In the genomic region with DNA sequence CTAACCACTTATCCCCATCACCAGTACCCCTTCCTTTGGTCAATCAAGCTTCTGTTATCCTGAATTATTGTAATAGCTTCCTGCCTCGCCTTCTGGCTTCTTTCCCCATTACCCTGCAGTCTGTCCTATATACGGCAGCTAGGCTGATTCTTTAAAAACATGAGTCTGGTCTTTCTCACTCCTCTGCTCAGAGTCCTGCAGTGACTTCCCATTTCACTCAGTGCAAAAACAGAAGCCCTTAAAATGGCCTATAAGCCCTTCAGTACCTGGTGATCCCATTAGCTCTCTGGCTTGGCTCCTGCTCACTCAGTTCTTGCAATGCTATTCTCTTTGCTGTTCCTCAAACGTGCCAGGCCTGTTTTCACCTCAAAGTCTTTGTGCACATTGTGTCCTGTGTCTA, we compare ENCODE assay signal across 21 cellular contexts. TPM values are rescaled to one million over a fixed set of nuclear protein-coding genes. Genes with fewer than 3 reads are reported as not detected.
DNase-seq lines count a peak whose midpoint lies in the region; ATAC-seq and TF ChIP-seq lines count a peak whose summit lies in the region.
"Had no signal": no experiment of that assay in that cellular context is flagged by ENCODE, and none has a peak within 500 bp of the region (broad histone marks: within the 10 kb centered on the region; RNA-seq: fewer than 3 reads in every experiment).

No MANE protein-coding gene starts in this region.

- H3K27me3 ChIP-seq in trophoblast cell (ENCODE audit: insufficient read depth, low read length) (no peaks in the 10 kb centered on the region), Caco-2 (replicated peaks; ENCODE audit: control insufficient read depth, insufficient read depth, low read length) (peaks cover 1% of the 10 kb centered on the region)
- H3K27me3 ChIP-seq: BLaER1 had no signal

- intact Hi-C loops in Right ventricle myocardium superior (cut with DNase I) (no loop called here), cardiac septum (cut with DNase I) (no loop called here), Caco-2 (cut with micrococcal nuclease; ENCODE audit: unreplicated experiment) (no loop called here)

- H4K8ac ChIP-seq in trophoblast cell (ENCODE audit: low read depth, low read length), result no peak overlapping the region

- peaks cover 17% of the 10 kb centered on the region for H3K27me3 Mint-ChIP-seq in Caco-2 (ENCODE audit: insufficient read depth, unreplicated experiment)

- H4K91ac ChIP-seq in trophoblast cell (ENCODE audit: low read depth, low read length), result no peak overlapping the region

- no peak overlapping the region for H3K4me3 ChIP-seq in trophoblast cell (ENCODE audit: low read depth, low read length)
- H3K4me3 ChIP-seq in Caco-2 (ENCODE audit: low read depth, low read length), result no peak overlapping the region
- H3K4me3 ChIP-seq: A549, BLaER1, GM12878 had no signal

- peaks cover 5 to 6% of the 10 kb centered on the region in 2 experiments for H3K4me1 ChIP-seq in trophoblast cell (ENCODE audit: control insufficient read depth in 1 of 2, insufficient read depth in 2 of 2, low read length in 2 of 2)
- H3K4me1 ChIP-seq in Caco-2, result no peaks in the 10 kb centered on the region
- H3K4me1 ChIP-seq: A549, BLaER1 had no signal

- H3K23ac ChIP-seq in trophoblast cell (ENCODE audit: low read length), result no peak overlapping the region

- H3K14ac ChIP-seq in trophoblast cell (ENCODE audit: low read length), result no peak overlapping the region

- H3K27ac ChIP-seq in trophoblast cell (ENCODE audit: low read depth, low read length), result peak overlapping the region; percentile 30
- H3K27ac ChIP-seq: 22Rv1, A549, BLaER1, HL-60 had no signal

- H3K4ac ChIP-seq in trophoblast cell (ENCODE audit: low read depth, low read length), result no peak overlapping the region

- H4K12ac ChIP-seq in trophoblast cell (ENCODE audit: low read depth, low read length), result no peak overlapping the region

- H2BK12ac ChIP-seq in trophoblast cell (ENCODE audit: low read length), result no peak overlapping the region

- H3K4me2 ChIP-seq in trophoblast cell (ENCODE audit: low read length), result no peak overlapping the region
- H3K4me2 ChIP-seq: A549, BLaER1 had no signal

- H2AK5ac ChIP-seq in trophoblast cell (ENCODE audit: low read length), result no peak overlapping the region

- H3K4me3 Mint-ChIP-seq in Caco-2 (ENCODE audit: unreplicated experiment), result no peak overlapping the region
- H3K4me3 Mint-ChIP-seq: CD14-positive monocyte; CD4-positive, alpha-beta memory T cell; H9 had no signal

- H3K4me1 Mint-ChIP-seq in Caco-2 (ENCODE audit: low read depth, unreplicated experiment), result no peaks in the 10 kb centered on the region
- H3K4me1 Mint-ChIP-seq: CD14-positive monocyte; CD4-positive, alpha-beta memory T cell; H9 had no signal

- CTCF ChIA-PET in Caco-2 (lab: Charles Lee), result no interaction called here

- no peak overlapping the region for H2BK120ac ChIP-seq in trophoblast cell (ENCODE audit: insufficient read depth, low read length, poor library complexity)

- H3K79me2 ChIP-seq in trophoblast cell (ENCODE audit: control insufficient read depth, insufficient read depth, low read length, poor library complexity), result no peaks in the 10 kb centered on the region

- no peak overlapping the region for H3K18ac ChIP-seq in trophoblast cell (ENCODE audit: low read length)

- ATAC-seq in Right ventricle myocardium superior (ENCODE audit: poor library complexity) (peak; percentile 36), SK-N-SH treated with all-trans-retinoic acid at 6 μM for 48 hours (peak; percentile 20; the same call in 1 of the 3 replicates), HG03571 (IDR thresholded peaks at IDR 0.05; ENCODE audit: unreplicated experiment) (no peak)
- ATAC-seq: A549, GM12878 had no signal

- H3K9me3 ChIP-seq in trophoblast cell (ENCODE audit: insufficient read depth, low read depth, low read length) (no peaks in the 10 kb centered on the region), Caco-2 (no peaks in the 10 kb centered on the region)
- H3K9me3 ChIP-seq: A549, BLaER1 had no signal

- BruUV-seq in Caco-2 (replicated peaks; lab: Mats Ljungman, UMichigan), result no TSS peak

- POLR2A ChIA-PET in Caco-2 (lab: Charles Lee), result no interaction called here

- H3K79me1 ChIP-seq in trophoblast cell (ENCODE audit: low read length), result no peaks in the 10 kb centered on the region

- no peak overlapping the region for H3K9ac ChIP-seq in trophoblast cell (ENCODE audit: low read length)
- H3K9ac ChIP-seq: BLaER1 had no signal

- H3K9me3 Mint-ChIP-seq in Caco-2 (ENCODE audit: unreplicated experiment), result no peaks in the 10 kb centered on the region
- H3K9me3 Mint-ChIP-seq: CD14-positive monocyte; CD4-positive, alpha-beta memory T cell; H9 had no signal

- H2AFZ ChIP-seq in trophoblast cell (ENCODE audit: insufficient read depth, low read length, poor library complexity), result no peak overlapping the region

- DNase-seq in Right ventricle myocardium superior, result no peak
- DNase-seq in cardiac septum (ENCODE audit: low spot score), result no peak
- DNase-seq in NCI-H82 (lab: John Stamatoyannopoulos, UW), result peak; percentile 61
- no peak for DNase-seq in trophoblast cell
- DNase-seq in kidney glomerular epithelial cell (lab: John Stamatoyannopoulos, UW), result no peak
- DNase-seq in Caco-2, result no peak
- DNase-seq: AML-193; Calu3; CD4-positive, alpha-beta memory T cell; DMS53; DND-41; EL; H9 had no signal

- H3K27ac Mint-ChIP-seq in Caco-2 (ENCODE audit: unreplicated experiment), result no peak overlapping the region
- H3K27ac Mint-ChIP-seq: CD14-positive monocyte; CD4-positive, alpha-beta memory T cell; H9 had no signal

- no peak overlapping the region for H2BK5ac ChIP-seq in trophoblast cell (ENCODE audit: low read depth, low read length, poor library complexity)

- no peaks in the 10 kb centered on the region for H3K36me3 Mint-ChIP-seq in Caco-2 (ENCODE audit: insufficient read depth, unreplicated experiment)
- H3K36me3 Mint-ChIP-seq: CD14-positive monocyte; CD4-positive, alpha-beta memory T cell had no signal

- no CpG with 5 or more reads among the region's 3 CpGs for WGBS in trophoblast cell (ENCODE audit: extremely low coverage, insufficient coverage, insufficient read length)

- H3K36me3 ChIP-seq in trophoblast cell (ENCODE audit: control insufficient read depth in 1 of 2, insufficient read depth in 2 of 2, low read length in 2 of 2) (no peaks in the 10 kb centered on the region), Caco-2 (ENCODE audit: control insufficient read depth, insufficient read depth, low read length) (no peaks in the 10 kb centered on the region)
- H3K36me3 ChIP-seq: BLaER1 had no signal

- no peak for TF ChIP-seq CTCF in Caco-2 (IDR thresholded peaks at IDR 0.05; ENCODE audit: insufficient read depth in 1 of 2, low read depth in 1 of 2, low read length in 1 of 2, severe bottlenecking in 1 of 2, unreplicated experiment in 1 of 2)

TF ChIP-seq in SK-N-SH treated with all-trans-retinoic acid at 6 μM for 48 hours, 23 proteins besides CTCF, POLR2A, EP300 and RAD21:
- TF ChIP-seq OSR1 (CRISPR knock-in tag; IDR thresholded peaks at IDR 0.05) (no peak), ZFP3 (CRISPR knock-in tag; IDR thresholded peaks at IDR 0.05) (no peak), GLIS3 (CRISPR knock-in tag; IDR thresholded peaks at IDR 0.05) (no peak), PPARA (CRISPR knock-in tag; IDR thresholded peaks at IDR 0.05; ENCODE audit: borderline replicate concordance) (no peak), TOX (CRISPR knock-in tag; IDR thresholded peaks at IDR 0.05; ENCODE audit: borderline replicate concordance) (no peak), ESRRG (CRISPR knock-in tag; IDR thresholded peaks at IDR 0.05) (no peak)
- TF ChIP-seq, protein P1, sequence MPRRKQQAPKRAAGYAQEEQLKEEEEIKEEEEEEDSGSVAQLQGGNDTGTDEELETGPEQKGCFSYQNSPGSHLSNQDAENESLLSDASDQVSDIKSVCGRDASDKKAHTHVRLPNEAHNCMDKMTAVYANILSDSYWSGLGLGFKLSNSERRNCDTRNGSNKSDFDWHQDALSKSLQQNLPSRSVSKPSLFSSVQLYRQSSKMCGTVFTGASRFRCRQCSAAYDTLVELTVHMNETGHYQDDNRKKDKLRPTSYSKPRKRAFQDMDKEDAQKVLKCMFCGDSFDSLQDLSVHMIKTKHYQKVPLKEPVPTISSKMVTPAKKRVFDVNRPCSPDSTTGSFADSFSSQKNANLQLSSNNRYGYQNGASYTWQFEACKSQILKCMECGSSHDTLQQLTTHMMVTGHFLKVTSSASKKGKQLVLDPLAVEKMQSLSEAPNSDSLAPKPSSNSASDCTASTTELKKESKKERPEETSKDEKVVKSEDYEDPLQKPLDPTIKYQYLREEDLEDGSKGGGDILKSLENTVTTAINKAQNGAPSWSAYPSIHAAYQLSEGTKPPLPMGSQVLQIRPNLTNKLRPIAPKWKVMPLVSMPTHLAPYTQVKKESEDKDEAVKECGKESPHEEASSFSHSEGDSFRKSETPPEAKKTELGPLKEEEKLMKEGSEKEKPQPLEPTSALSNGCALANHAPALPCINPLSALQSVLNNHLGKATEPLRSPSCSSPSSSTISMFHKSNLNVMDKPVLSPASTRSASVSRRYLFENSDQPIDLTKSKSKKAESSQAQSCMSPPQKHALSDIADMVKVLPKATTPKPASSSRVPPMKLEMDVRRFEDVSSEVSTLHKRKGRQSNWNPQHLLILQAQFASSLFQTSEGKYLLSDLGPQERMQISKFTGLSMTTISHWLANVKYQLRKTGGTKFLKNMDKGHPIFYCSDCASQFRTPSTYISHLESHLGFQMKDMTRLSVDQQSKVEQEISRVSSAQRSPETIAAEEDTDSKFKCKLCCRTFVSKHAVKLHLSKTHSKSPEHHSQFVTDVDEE (CRISPR knock-in tag; IDR thresholded peaks at IDR 0.05), result no peak

RNA-seq across cellular contexts. Expression of a gene that starts 58.4 kb away (rescaled TPM):
- 6.5 TPM for total RNA-seq in Right ventricle myocardium superior
- total RNA-seq in cardiac septum, result 7.6 TPM
- polyA plus RNA-seq in trophoblast cell (2013), result 5.0 and 5.4 TPM in 2 replicates
- 16.6 and 17.4 TPM in 2 replicates for total RNA-seq in Caco-2 (2022)

RNA-seq across cellular contexts. Expression of a gene that starts 58.5 kb away (rescaled TPM):
- total RNA-seq in Right ventricle myocardium superior, result 12.7 TPM
- 16.4 TPM for total RNA-seq in cardiac septum
- polyA plus RNA-seq in trophoblast cell (2013), result 36.3 and 37.3 TPM in 2 replicates
- 38.2 TPM in 2 replicates for total RNA-seq in Caco-2 (2022)
